21 cellular contexts compared by ENCODE assay signal in genomic region chr9:72407047-72407446, GRCh38.
"Had no signal": no experiment of that assay in that cellular context is flagged by ENCODE, and none has a peak within 500 bp of the region (broad histone marks: within the 10 kb centered on the region; RNA-seq: fewer than 3 reads in every experiment).

No MANE protein-coding gene starts in this region.

- H3K4me1 ChIP-seq: heart left ventricle, right atrium auricular region, suprapubic skin, thyroid gland, uterus had no signal

- H3K4me1 Mint-ChIP-seq: naive B cell had no signal

- H3K4me3 Mint-ChIP-seq: effector memory CD8-positive, alpha-beta T cell; naive B cell; nephron progenitor cell; type B pancreatic cell had no signal

- H3K27me3 ChIP-seq: heart left ventricle, neutrophil, right atrium auricular region, suprapubic skin, thyroid gland, uterus had no signal

- FAIRE-seq: frontal cortex, kidney, small intestine had no signal

- H3K4me3 ChIP-seq: heart left ventricle, lung, right atrium auricular region, suprapubic skin, thyroid gland, uterus had no signal

- H3K27ac Mint-ChIP-seq: effector memory CD8-positive, alpha-beta T cell; naive B cell; nephron progenitor cell; type B pancreatic cell had no signal

- H3K36me3 Mint-ChIP-seq: naive B cell, type B pancreatic cell had no signal

- H3K27ac ChIP-seq: heart left ventricle, neutrophil, right atrium auricular region, suprapubic skin, thyroid gland, uterus had no signal

- ATAC-seq: effector memory CD8-positive, alpha-beta T cell; heart left ventricle; left colon; left ventricle myocardium superior; stimulated activated naive CD8-positive, alpha-beta T cell treated with anti-CD3 and anti-CD28 coated beads, Interleukin-15, Interleukin-2, amounts not matched to agents 100 U/mL and 50 U/mL, for 24 hours had no signal

- H3K27me3 Mint-ChIP-seq: effector memory CD8-positive, alpha-beta T cell; type B pancreatic cell had no signal

- H3K9me3 ChIP-seq: heart left ventricle, neutrophil, right atrium auricular region, suprapubic skin, thyroid gland, uterus had no signal

- H3K9me3 Mint-ChIP-seq: effector memory CD8-positive, alpha-beta T cell; naive B cell; nephron progenitor cell; type B pancreatic cell had no signal

- DNase-seq: effector memory CD8-positive, alpha-beta T cell; erythroblast; heart left ventricle; hypothalamus; kidney; left colon; left ventricle myocardium superior; naive B cell; nephron progenitor cell; posterior cingulate gyrus; small intestine; stimulated activated CD4-positive, alpha-beta T cell treated with anti-CD3 and anti-CD28 coated beads, Interleukin-2, amount 100 ng/mL, for 48 hours; stimulated activated naive CD8-positive, alpha-beta T cell treated with anti-CD3 and anti-CD28 coated beads, Interleukin-15, Interleukin-2, amounts not matched to agents 100 U/mL and 50 U/mL, for 24 hours; thyroid gland; uterus had no signal

- H3K36me3 ChIP-seq: heart left ventricle, neutrophil, right atrium auricular region, suprapubic skin, thyroid gland, uterus had no signal
